Comparison of ENCODE assay signal across 17 cellular contexts in genomic region chr4:23909671-23910070, GRCh38. TPM values are rescaled to one million over a fixed set of nuclear protein-coding genes. Genes with fewer than 3 reads are reported as not detected.
"Had no signal": no experiment of that assay in that cellular context is flagged by ENCODE, and none has a peak within 500 bp of the region (broad histone marks: within the 10 kb centered on the region; RNA-seq: fewer than 3 reads in every experiment).

No MANE protein-coding gene starts in this region.

- ATAC-seq: gastroesophageal sphincter, left lobe of liver, mucosa of descending colon, natural killer cell, sciatic nerve had no signal

- DNase-seq: effector memory CD4-positive, alpha-beta T cell; mucosa of descending colon; natural killer cell; posterior cingulate gyrus; stimulated activated CD4-positive, alpha-beta T cell treated with anti-CD3 and anti-CD28 coated beads, Interleukin-2, amount 100 ng/mL, for 24 hours; stimulated activated CD4-positive, alpha-beta T cell treated with anti-CD3 and anti-CD28 coated beads, Interleukin-4, amount 100 ng/mL, for 4 hours; stimulated activated naive CD4-positive, alpha-beta T cell; stomach; substantia nigra; transverse colon had no signal

- H3K4me3 ChIP-seq: esophagus muscularis mucosa, gastroesophageal sphincter, mucosa of descending colon, skin epidermis, stomach, thoracic aorta, transverse colon had no signal

RNA-seq across cellular contexts. Expression of gene PPARGC1A, which starts 19.8 kb away (rescaled TPM):
- total RNA-seq: natural killer cell, pulmonary artery endothelial cell had no signal
